ENCODE assay signal across 19 cellular contexts in the genomic region with DNA sequence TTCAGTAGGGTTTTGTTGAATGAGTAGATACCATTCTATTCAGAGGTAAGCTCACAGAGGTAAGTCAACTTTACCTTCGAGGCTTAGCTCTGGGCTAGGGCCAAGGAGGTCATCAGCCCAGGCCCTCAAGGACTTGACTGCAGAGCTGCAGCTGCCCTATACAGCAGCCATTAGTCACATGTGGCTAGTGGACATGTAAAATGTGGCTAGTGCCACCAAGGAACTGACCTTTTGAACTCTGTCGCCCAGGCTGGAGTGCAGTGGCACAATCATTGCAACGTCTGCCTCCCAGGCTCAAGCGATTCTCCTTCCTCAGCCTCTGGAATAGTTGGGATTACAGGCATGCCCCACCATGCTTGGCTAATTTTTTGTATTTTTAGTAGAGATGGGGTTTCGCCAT. TPM values are rescaled to one million over a fixed set of nuclear protein-coding genes. Genes with fewer than 3 reads are reported as not detected.
DNase-seq lines count a peak whose midpoint lies in the region; ATAC-seq and TF ChIP-seq lines count a peak whose summit lies in the region.
"Had no signal": no experiment of that assay in that cellular context is flagged by ENCODE, and none has a peak within 500 bp of the region (broad histone marks: within the 10 kb centered on the region; RNA-seq: fewer than 3 reads in every experiment).

No MANE protein-coding gene starts in this region.

- no peak overlapping the region for H3K14ac ChIP-seq in neuronal stem cell (ENCODE audit: low read length)

- H3K4me1 ChIP-seq in left lung (peaks cover 9 to 31% of the 10 kb centered on the region in 2 donors), neuronal stem cell (ENCODE audit: control insufficient read depth in 2 of 2, insufficient read depth in 1 of 2, low read depth in 1 of 2, low read length in 2 of 2) (peaks cover 0 to 8% of the 10 kb centered on the region in 2 donors), HAP-1 (no peaks in the 10 kb centered on the region)

- H3K9ac ChIP-seq in neuronal stem cell (ENCODE audit: low read depth, low read length, poor library complexity) = no peak overlapping the region
- H3K9ac ChIP-seq: KMS-11 had no signal

- no peak overlapping the region for H2BK120ac ChIP-seq in neuronal stem cell (ENCODE audit: low read depth, low read length)

- H3K36me3 ChIP-seq in left lung (no peaks in the 10 kb centered on the region), neuronal stem cell (replicated peaks in 1 of 2; ENCODE audit: control insufficient read depth in 2 of 2, insufficient read depth in 2 of 2, low read length in 2 of 2) (peaks cover 3 to 26% of the 10 kb centered on the region in 2 donors), HAP-1 (replicated peaks) (no peaks in the 10 kb centered on the region)

- no peak for TF ChIP-seq CTCF in left lung (IDR thresholded peaks at IDR 0.05)
- TF ChIP-seq CTCF in omental fat pad (IDR thresholded peaks at IDR 0.05) = no peak

- H3K27me3 ChIP-seq in left lung (no peaks in the 10 kb centered on the region), neuronal stem cell (ENCODE audit: control insufficient read depth in 3 of 3, insufficient read depth in 3 of 3, low read depth in 1 of 3, low read length in 3 of 3) (no peaks in the 10 kb centered on the region), HAP-1 (ENCODE audit: low read depth) (no peaks in the 10 kb centered on the region)

- no peak overlapping the region for H3K18ac ChIP-seq in neuronal stem cell (ENCODE audit: low read length)

- no peak overlapping the region for H3K4ac ChIP-seq in neuronal stem cell (ENCODE audit: low read length)

- H3K27ac ChIP-seq in left lung = peak overlapping the region in 1 of 2 donors; percentile 65
- H3K27ac ChIP-seq in neuronal stem cell (replicated peaks; ENCODE audit: low read length) = no peak overlapping the region
- H3K27ac ChIP-seq: 22Rv1, KMS-11 had no signal

- WGBS in neuronal stem cell (ENCODE audit: extremely low coverage in 2 of 2, insufficient read length in 2 of 2, insufficient replicate concordance in 1 of 2), 2 donors = no CpG with 5 or more reads among the region's 5 CpGs

- H3K4me3 ChIP-seq in left lung = no peak overlapping the region
- no peak overlapping the region for H3K4me3 ChIP-seq in neuronal stem cell (ENCODE audit: low read length in 2 of 2)
- H3K4me3 ChIP-seq in HAP-1 = no peak overlapping the region

- peaks cover 4% of the 10 kb centered on the region for H3K79me1 ChIP-seq in neuronal stem cell (ENCODE audit: low read depth, low read length)

- H2AK5ac ChIP-seq in neuronal stem cell (ENCODE audit: low read depth, low read length) = no peak overlapping the region

- no peak overlapping the region for H2BK12ac ChIP-seq in neuronal stem cell (ENCODE audit: low read length)

- ATAC-seq in left lung (peak; percentile 50), omental fat pad (ENCODE audit: low FRiP score) (no peak)

- H4K91ac ChIP-seq in neuronal stem cell (ENCODE audit: low read depth, low read length, poor library complexity) = no peak overlapping the region

- H2AFZ ChIP-seq in neuronal stem cell (ENCODE audit: low read length) = no peak overlapping the region

- in situ Hi-C loops in HAP-1 (cut with MboI; ENCODE audit: low sequenced_read_pairs) = no loop called here

- intact Hi-C loops in left lung (cut with DNase I) = no loop called here

- peak overlapping the region; percentile 2 for H3K23ac ChIP-seq in neuronal stem cell (ENCODE audit: low read depth, low read length, poor library complexity)

- H3K9me3 ChIP-seq in left lung (no peaks in the 10 kb centered on the region), neuronal stem cell (replicated peaks in 1 of 2; ENCODE audit: control insufficient read depth in 2 of 2, insufficient read depth in 1 of 2, low read depth in 1 of 2, low read length in 2 of 2) (no peaks in the 10 kb centered on the region), HAP-1 (no peaks in the 10 kb centered on the region)

- no peak overlapping the region for H4K8ac ChIP-seq in neuronal stem cell (ENCODE audit: low read depth, low read length)

- H3K4me2 ChIP-seq in neuronal stem cell (ENCODE audit: insufficient read depth, low read length, poor library complexity, severe bottlenecking) = no peak overlapping the region

- peak overlapping the region; percentile 38 for H2BK15ac ChIP-seq in neuronal stem cell (ENCODE audit: low read length)

- H2BK5ac ChIP-seq in neuronal stem cell (ENCODE audit: low read length) = no peak overlapping the region

- DNase-seq in NCI-H2196 (lab: John Stamatoyannopoulos, UW; ENCODE audit: unreplicated experiment) (peak; percentile 44), NCI-H2196 treated with DMSO at 0.1 percent for 48 hours (lab: John Stamatoyannopoulos, UW; ENCODE audit: unreplicated experiment) (no peak), left lung (peak in 1 of 2 donors; percentile 56), neuronal stem cell (ENCODE audit: low spot score) (no peak), HAP-1 (ENCODE audit: low spot score in 2 of 2) (no peak), NCI-H2171 treated with DMSO at 0.1 percent for 48 hours (lab: John Stamatoyannopoulos, UW) (no peak), omental fat pad (ENCODE audit: low spot score) (no peak), SKM-1 treated with dmso at 0.1 percent for 144 hours (lab: John Stamatoyannopoulos, UW; ENCODE audit: unreplicated experiment) (no peak)
- DNase-seq: DMS153, GDM1, H9, NCI-H1436, NCI-H2081, NCI-H2227 treated with DMSO at 0.1 percent for 48 hours, NCI-H510A treated with DMSO at 0.1 percent for 48 hours, NCI-H774, SIG-M5 had no signal

RNA-seq across cellular contexts. Expression of a gene that starts 47.9 kb away (rescaled TPM):
- total RNA-seq in left lung (10 to 100 TPM; 41.5 to 80.1 TPM), omental fat pad (10 to 100 TPM; 27.4 to 55.5 (median 46.0) TPM)
- 40.6 TPM for polyA plus RNA-seq in neuronal stem cell (2013, experiment 1 of 2)
- 41.6 TPM for polyA plus RNA-seq in neuronal stem cell (2013, experiment 2 of 2)
